1 cellular context compared by ENCODE assay signal in genomic region chr21:34131586-34131985, GRCh38.
TF ChIP-seq lines count a peak whose summit lies in the region.

No MANE protein-coding gene starts in this region.

TF ChIP-seq in H1, 55 proteins besides CTCF, POLR2A, EP300 and RAD21:
- TF ChIP-seq ZNF274 (IDR thresholded peaks at IDR 0.05; ENCODE audit: borderline replicate concordance, extremely low read depth, low read length), result no peak
- no peak for TF ChIP-seq SAP30 (IDR thresholded peaks at IDR 0.05; ENCODE audit: insufficient read depth, insufficient replicate concordance, low read length)
- no peak for TF ChIP-seq CTBP2 (IDR thresholded peaks at IDR 0.05; ENCODE audit: borderline replicate concordance, insufficient read depth, insufficient read length, low read length)
- no peak for TF ChIP-seq RNF2 (IDR thresholded peaks at IDR 0.05; ENCODE audit: borderline replicate concordance, low read depth, low read length, missing control alignments, poor library complexity, severe bottlenecking)
- TF ChIP-seq POLR2AphosphoS5 (IDR thresholded peaks at IDR 0.05; ENCODE audit: low read depth, low read length), result no peak
- TF ChIP-seq USF2 (IDR thresholded peaks at IDR 0.05; ENCODE audit: low read length), result no peak
- TF ChIP-seq TAF7 (optimal IDR thresholded peaks at IDR 0.05; ENCODE audit: borderline replicate concordance, low read depth, low read length), result no peak
